1 cellular context compared by ENCODE assay signal in the genomic region with DNA sequence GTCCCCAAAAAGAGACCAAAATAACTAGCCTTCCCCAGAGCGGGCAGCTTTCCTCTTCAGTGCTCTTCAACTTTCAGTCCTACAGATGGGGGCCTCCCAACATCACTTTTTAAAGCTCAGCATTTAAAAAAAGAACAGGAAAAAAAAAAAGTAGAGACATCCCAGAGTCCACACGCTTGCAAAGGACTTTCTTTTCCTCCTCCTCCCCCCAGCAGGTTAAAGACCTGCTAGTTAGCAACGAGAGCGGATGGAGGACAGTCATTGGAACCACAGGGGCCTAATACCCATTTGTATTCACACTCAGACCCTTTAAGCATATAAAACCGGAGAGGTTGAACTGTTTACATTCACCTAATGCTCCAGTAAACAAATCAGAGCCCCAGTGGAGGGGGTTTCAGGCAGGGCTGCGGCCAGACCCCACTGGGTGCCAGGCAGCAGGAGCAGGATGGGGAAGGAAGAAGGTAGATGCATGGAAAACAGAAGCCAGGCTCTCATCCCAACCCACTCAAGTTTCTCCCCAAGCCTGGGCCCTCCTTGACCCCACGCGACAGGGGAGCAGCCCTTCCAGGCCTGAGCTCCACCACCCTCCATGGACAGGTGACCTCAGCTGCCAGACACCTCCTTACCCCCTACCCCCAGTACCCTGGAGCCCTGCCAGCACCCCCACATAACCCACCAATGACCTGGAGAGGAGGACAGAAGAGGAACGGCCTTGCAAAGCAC.
TF ChIP-seq lines count a peak whose summit lies in the region.

No MANE protein-coding gene starts in this region.

TF ChIP-seq in GM23338, 12 proteins besides CTCF, POLR2A, EP300 and RAD21 (continued from another document):
- TF ChIP-seq, protein P1, sequence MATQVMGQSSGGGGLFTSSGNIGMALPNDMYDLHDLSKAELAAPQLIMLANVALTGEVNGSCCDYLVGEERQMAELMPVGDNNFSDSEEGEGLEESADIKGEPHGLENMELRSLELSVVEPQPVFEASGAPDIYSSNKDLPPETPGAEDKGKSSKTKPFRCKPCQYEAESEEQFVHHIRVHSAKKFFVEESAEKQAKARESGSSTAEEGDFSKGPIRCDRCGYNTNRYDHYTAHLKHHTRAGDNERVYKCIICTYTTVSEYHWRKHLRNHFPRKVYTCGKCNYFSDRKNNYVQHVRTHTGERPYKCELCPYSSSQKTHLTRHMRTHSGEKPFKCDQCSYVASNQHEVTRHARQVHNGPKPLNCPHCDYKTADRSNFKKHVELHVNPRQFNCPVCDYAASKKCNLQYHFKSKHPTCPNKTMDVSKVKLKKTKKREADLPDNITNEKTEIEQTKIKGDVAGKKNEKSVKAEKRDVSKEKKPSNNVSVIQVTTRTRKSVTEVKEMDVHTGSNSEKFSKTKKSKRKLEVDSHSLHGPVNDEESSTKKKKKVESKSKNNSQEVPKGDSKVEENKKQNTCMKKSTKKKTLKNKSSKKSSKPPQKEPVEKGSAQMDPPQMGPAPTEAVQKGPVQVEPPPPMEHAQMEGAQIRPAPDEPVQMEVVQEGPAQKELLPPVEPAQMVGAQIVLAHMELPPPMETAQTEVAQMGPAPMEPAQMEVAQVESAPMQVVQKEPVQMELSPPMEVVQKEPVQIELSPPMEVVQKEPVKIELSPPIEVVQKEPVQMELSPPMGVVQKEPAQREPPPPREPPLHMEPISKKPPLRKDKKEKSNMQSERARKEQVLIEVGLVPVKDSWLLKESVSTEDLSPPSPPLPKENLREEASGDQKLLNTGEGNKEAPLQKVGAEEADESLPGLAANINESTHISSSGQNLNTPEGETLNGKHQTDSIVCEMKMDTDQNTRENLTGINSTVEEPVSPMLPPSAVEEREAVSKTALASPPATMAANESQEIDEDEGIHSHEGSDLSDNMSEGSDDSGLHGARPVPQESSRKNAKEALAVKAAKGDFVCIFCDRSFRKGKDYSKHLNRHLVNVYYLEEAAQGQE (IDR thresholded peaks at IDR 0.05; ENCODE audit: unreplicated experiment), result no peak
- TF ChIP-seq, protein P2, sequence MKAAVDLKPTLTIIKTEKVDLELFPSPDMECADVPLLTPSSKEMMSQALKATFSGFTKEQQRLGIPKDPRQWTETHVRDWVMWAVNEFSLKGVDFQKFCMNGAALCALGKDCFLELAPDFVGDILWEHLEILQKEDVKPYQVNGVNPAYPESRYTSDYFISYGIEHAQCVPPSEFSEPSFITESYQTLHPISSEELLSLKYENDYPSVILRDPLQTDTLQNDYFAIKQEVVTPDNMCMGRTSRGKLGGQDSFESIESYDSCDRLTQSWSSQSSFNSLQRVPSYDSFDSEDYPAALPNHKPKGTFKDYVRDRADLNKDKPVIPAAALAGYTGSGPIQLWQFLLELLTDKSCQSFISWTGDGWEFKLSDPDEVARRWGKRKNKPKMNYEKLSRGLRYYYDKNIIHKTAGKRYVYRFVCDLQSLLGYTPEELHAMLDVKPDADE (IDR thresholded peaks at IDR 0.05), result peak; percentile 69; the same call in 1 of the 2 replicates
- TF ChIP-seq ZNF114 (CRISPR knock-in tag; IDR thresholded peaks at IDR 0.05) (no peak), CREB1 (CRISPR knock-in tag; IDR thresholded peaks at IDR 0.05; ENCODE audit: low read depth) (peak; percentile 51), EZH2 (IDR thresholded peaks at IDR 0.05; ENCODE audit: low read depth, unreplicated experiment) (no peak)
- TF ChIP-seq, protein P3, sequence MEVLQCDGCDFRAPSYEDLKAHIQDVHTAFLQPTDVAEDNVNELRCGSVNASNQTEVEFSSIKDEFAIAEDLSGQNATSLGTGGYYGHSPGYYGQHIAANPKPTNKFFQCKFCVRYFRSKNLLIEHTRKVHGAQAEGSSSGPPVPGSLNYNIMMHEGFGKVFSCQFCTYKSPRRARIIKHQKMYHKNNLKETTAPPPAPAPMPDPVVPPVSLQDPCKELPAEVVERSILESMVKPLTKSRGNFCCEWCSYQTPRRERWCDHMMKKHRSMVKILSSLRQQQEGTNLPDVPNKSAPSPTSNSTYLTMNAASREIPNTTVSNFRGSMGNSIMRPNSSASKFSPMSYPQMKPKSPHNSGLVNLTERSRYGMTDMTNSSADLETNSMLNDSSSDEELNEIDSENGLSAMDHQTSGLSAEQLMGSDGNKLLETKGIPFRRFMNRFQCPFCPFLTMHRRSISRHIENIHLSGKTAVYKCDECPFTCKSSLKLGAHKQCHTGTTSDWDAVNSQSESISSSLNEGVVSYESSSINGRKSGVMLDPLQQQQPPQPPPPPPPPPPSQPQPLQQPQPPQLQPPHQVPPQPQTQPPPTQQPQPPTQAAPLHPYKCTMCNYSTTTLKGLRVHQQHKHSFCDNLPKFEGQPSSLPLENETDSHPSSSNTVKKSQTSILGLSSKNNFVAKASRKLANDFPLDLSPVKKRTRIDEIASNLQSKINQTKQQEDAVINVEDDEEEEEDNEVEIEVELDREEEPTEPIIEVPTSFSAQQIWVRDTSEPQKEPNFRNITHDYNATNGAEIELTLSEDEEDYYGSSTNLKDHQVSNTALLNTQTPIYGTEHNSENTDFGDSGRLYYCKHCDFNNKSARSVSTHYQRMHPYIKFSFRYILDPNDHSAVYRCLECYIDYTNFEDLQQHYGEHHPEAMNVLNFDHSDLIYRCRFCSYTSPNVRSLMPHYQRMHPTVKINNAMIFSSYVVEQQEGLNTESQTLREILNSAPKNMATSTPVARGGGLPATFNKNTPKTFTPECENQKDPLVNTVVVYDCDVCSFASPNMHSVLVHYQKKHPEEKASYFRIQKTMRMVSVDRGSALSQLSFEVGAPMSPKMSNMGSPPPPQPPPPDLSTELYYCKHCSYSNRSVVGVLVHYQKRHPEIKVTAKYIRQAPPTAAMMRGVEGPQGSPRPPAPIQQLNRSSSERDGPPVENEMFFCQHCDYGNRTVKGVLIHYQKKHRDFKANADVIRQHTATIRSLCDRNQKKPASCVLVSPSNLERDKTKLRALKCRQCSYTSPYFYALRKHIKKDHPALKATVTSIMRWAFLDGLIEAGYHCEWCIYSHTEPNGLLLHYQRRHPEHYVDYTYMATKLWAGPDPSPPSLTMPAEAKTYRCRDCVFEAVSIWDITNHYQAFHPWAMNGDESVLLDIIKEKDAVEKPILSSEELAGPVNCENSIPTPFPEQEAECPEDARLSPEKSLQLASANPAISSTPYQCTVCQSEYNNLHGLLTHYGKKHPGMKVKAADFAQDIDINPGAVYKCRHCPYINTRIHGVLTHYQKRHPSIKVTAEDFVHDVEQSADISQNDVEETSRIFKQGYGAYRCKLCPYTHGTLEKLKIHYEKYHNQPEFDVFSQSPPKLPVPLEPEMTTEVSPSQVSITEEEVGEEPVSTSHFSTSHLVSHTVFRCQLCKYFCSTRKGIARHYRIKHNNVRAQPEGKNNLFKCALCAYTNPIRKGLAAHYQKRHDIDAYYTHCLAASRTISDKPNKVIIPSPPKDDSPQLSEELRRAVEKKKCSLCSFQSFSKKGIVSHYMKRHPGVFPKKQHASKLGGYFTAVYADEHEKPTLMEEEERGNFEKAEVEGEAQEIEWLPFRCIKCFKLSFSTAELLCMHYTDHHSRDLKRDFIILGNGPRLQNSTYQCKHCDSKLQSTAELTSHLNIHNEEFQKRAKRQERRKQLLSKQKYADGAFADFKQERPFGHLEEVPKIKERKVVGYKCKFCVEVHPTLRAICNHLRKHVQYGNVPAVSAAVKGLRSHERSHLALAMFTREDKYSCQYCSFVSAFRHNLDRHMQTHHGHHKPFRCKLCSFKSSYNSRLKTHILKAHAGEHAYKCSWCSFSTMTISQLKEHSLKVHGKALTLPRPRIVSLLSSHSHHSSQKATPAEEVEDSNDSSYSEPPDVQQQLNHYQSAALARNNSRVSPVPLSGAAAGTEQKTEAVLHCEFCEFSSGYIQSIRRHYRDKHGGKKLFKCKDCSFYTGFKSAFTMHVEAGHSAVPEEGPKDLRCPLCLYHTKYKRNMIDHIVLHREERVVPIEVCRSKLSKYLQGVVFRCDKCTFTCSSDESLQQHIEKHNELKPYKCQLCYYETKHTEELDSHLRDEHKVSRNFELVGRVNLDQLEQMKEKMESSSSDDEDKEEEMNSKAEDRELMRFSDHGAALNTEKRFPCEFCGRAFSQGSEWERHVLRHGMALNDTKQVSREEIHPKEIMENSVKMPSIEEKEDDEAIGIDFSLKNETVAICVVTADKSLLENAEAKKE (CRISPR knock-in tag; IDR thresholded peaks at IDR 0.05), result no peak
